Comparison of ENCODE assay signal across 9 cellular contexts in genomic region chr9:120867676-120868338, GRCh38. TPM values are rescaled to one million over a fixed set of nuclear protein-coding genes. Genes with fewer than 3 reads are reported as not detected.
A peak's percentile ranks its signal among the peaks of the same experiment; 100 is the strongest.
DNase-seq lines count a peak whose midpoint lies in the region; TF ChIP-seq lines count a peak whose summit lies in the region.
"Had no signal": no experiment of that assay in that cellular context is flagged by ENCODE, and none has a peak within 500 bp of the region (broad histone marks: within the 10 kb centered on the region; RNA-seq: fewer than 3 reads in every experiment).

No MANE protein-coding gene starts in this region.

- H3K36me3 Mint-ChIP-seq in activated naive CD4-positive, alpha-beta T cell treated with anti-CD3 and anti-CD28 coated beads, Interleukin-2, amount 50 U/mL, for 24 hours = peaks cover 16% of the 10 kb centered on the region
- peaks cover 7% of the 10 kb centered on the region for H3K36me3 Mint-ChIP-seq in brain
- peaks cover 9% of the 10 kb centered on the region for H3K36me3 Mint-ChIP-seq in type B pancreatic cell

- H3K27ac Mint-ChIP-seq in activated naive CD4-positive, alpha-beta T cell treated with anti-CD3 and anti-CD28 coated beads, Interleukin-2, amount 50 U/mL, for 24 hours = peak overlapping the region; percentile 94
- H3K27ac Mint-ChIP-seq in brain = peak overlapping the region in 2 of 5 experiments; percentile 66 to 71
- H3K27ac Mint-ChIP-seq in type B pancreatic cell = peak overlapping the region; percentile 40

- DNase-seq in activated naive CD4-positive, alpha-beta T cell (lab: John Stamatoyannopoulos, UW) = no peak
- DNase-seq in type B pancreatic cell (ENCODE audit: extremely low spot score, unreplicated experiment) = no peak
- DNase-seq in hypothalamus (lab: John Stamatoyannopoulos, UW) = no peak
- no peak for DNase-seq in globus pallidus (ENCODE audit: low spot score)
- DNase-seq in MV-4-11 (lab: John Stamatoyannopoulos, UW) = no peak
- DNase-seq: DMS79 treated with DMSO at 0.1 percent for 48 hours had no signal

- H3K4me1 ChIP-seq in mononuclear cell (ENCODE audit: insufficient read depth, low read length) = peaks cover 20% of the 10 kb centered on the region

- no peaks in the 10 kb centered on the region for H3K27me3 ChIP-seq in mononuclear cell (ENCODE audit: insufficient read depth, low read length)

- peaks cover 35% of the 10 kb centered on the region for H3K4me1 Mint-ChIP-seq in activated naive CD4-positive, alpha-beta T cell treated with anti-CD3 and anti-CD28 coated beads, Interleukin-2, amount 50 U/mL, for 24 hours
- H3K4me1 Mint-ChIP-seq in brain (peaks cover 9% of the 10 kb centered on the region), type B pancreatic cell (ENCODE audit: unreplicated experiment) (peaks cover 10% of the 10 kb centered on the region)

- H3K27me3 Mint-ChIP-seq in activated naive CD4-positive, alpha-beta T cell treated with anti-CD3 and anti-CD28 coated beads, Interleukin-2, amount 50 U/mL, for 24 hours = no peaks in the 10 kb centered on the region
- H3K27me3 Mint-ChIP-seq in brain (no peaks in the 10 kb centered on the region), type B pancreatic cell (no peaks in the 10 kb centered on the region)

- H3K9me3 Mint-ChIP-seq in activated naive CD4-positive, alpha-beta T cell treated with anti-CD3 and anti-CD28 coated beads, Interleukin-2, amount 50 U/mL, for 24 hours = no peaks in the 10 kb centered on the region
- H3K9me3 Mint-ChIP-seq in brain = no peaks in the 10 kb centered on the region
- no peaks in the 10 kb centered on the region for H3K9me3 Mint-ChIP-seq in type B pancreatic cell

- TF ChIP-seq CTCF in brain (conservative IDR thresholded peaks at IDR 0.05) (no peak), type B pancreatic cell (conservative IDR thresholded peaks at IDR 0.05) (no peak)

- H3K9me3 ChIP-seq in mononuclear cell (ENCODE audit: low read depth, low read length) = no peaks in the 10 kb centered on the region

- peak overlapping the region; percentile 26 for H3K4me3 ChIP-seq in mononuclear cell (ENCODE audit: low read length)

- peak overlapping the region; percentile 73 for H3K4me3 Mint-ChIP-seq in activated naive CD4-positive, alpha-beta T cell treated with anti-CD3 and anti-CD28 coated beads, Interleukin-2, amount 50 U/mL, for 24 hours
- H3K4me3 Mint-ChIP-seq in brain = peak overlapping the region in 3 of 5 experiments; percentile 64 to 77 (median 65)
- H3K4me3 Mint-ChIP-seq in type B pancreatic cell = peak overlapping the region; percentile 70

RNA-seq across cellular contexts. Expression of gene PHF19, which starts 9.2 kb away (rescaled TPM):
- 109 TPM for polyA plus RNA-seq in brain (ENCODE audit: insufficient read depth, low read depth, low replicate concordance)
- 31.6 TPM for total RNA-seq in mononuclear cell
- 31.0 and 39.6 TPM in 2 replicates for total RNA-seq in type B pancreatic cell (ENCODE audit: low replicate concordance)

RNA-seq across cellular contexts. Expression of gene PSMD5, which starts 25.1 kb away (rescaled TPM):
- polyA plus RNA-seq in brain (ENCODE audit: insufficient read depth, low read depth, low replicate concordance) = 29.4 TPM
- total RNA-seq in mononuclear cell (27.5 TPM), type B pancreatic cell (ENCODE audit: low replicate concordance) (43.6 and 45.2 TPM in 2 replicates)

RNA-seq across cellular contexts. Expression of gene TRAF1, which starts 58.8 kb away (rescaled TPM):
- polyA plus RNA-seq in brain (ENCODE audit: insufficient read depth, low read depth, low replicate concordance) = 1.9 TPM
- total RNA-seq in mononuclear cell = 88.8 TPM
- total RNA-seq in type B pancreatic cell (ENCODE audit: low replicate concordance) = 1.9 and 3.1 TPM in 2 replicates

Comparison
In these comparisons a context has a peak if more than half of its experiments do, and no peak if none do; other contexts are left out.
1. RNA of gene TRAF1, which starts 58.8 kb away (total RNA-seq): 88.8 TPM in mononuclear cell (single experiment); 1.9 to 3.1 TPM in type B pancreatic cell; every median in the first group is over 10 times any median in the second.
2. Peak in every context shown above with its lines, with median percentiles within 50 percentile points of each other: H3K4me3 Mint-ChIP-seq.